ENCODE assay signal across 7 cellular contexts in the genomic region with DNA sequence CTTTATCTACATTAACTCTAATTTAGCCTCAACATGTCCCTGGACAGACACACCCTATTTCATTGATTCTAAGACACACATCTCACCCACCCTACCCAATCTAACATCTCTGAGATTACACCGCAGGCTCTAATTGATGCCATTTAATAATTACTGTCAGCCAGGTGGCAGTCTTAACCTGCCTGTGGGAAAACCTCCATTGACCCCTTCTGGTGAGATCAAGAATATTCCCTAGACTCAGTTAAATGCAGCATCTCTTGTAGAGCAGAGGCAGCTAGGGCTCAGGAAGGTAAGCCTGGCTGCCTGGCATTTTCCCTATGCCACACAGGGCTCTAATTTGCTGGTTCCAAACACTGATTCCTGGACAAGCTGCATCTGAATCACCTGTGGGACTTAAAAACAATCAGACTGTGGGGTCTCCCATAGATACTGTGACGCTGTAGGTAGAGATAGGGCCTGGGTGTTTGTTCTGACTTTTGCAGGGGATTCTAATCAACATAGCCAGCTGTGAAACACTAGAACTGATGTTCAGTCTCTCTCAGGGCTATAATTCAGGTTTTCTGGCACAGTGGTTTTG. TPM values are rescaled to one million over a fixed set of nuclear protein-coding genes. Genes with fewer than 3 reads are reported as not detected.
A peak's percentile ranks its signal among the peaks of the same experiment; 100 is the strongest.
DNase-seq lines count a peak whose midpoint lies in the region; ATAC-seq, FAIRE-seq and TF ChIP-seq lines count a peak whose summit lies in the region.

No MANE protein-coding gene starts in this region.

- H4K20me1 ChIP-seq in MM.1S (ENCODE audit: insufficient read depth, low read length) (no peaks in the 10 kb centered on the region), SU-DHL-6 (ENCODE audit: low read depth, low read length) (no peaks in the 10 kb centered on the region)

- H3F3A ChIP-seq in MM.1S (ENCODE audit: insufficient read depth, low read length) (no peaks in the 10 kb centered on the region), SU-DHL-6 (ENCODE audit: insufficient read depth) (no peaks in the 10 kb centered on the region)

- H3K9me3 ChIP-seq in MM.1S (replicated peaks; ENCODE audit: insufficient read depth, low read length) (no peaks in the 10 kb centered on the region), SU-DHL-6 (ENCODE audit: insufficient read depth, low read length) (no peaks in the 10 kb centered on the region), kidney (ENCODE audit: control insufficient read depth in 1 of 2, low read length in 2 of 2) (no peaks in the 10 kb centered on the region)
- no peaks in the 10 kb centered on the region for H3K9me3 ChIP-seq in effector memory CD4-positive, alpha-beta T cell (ENCODE audit: control insufficient read depth, low read length)

- H3K79me2 ChIP-seq in MM.1S (ENCODE audit: low read length), result no peaks in the 10 kb centered on the region
- no peaks in the 10 kb centered on the region for H3K79me2 ChIP-seq in SU-DHL-6 (ENCODE audit: insufficient read depth, low read length)

- H3K27ac ChIP-seq in MM.1S (ENCODE audit: low read length) (no peak overlapping the region), SU-DHL-6 (ENCODE audit: low read depth, low read length) (no peak overlapping the region), kidney (ENCODE audit: low read depth in 2 of 2, low read length in 2 of 2) (no peak overlapping the region)
- no peak overlapping the region for H3K27ac ChIP-seq in effector memory CD4-positive, alpha-beta T cell (ENCODE audit: insufficient read depth, low read length, poor library complexity, severe bottlenecking)

- H3K27me3 ChIP-seq in MM.1S (replicated peaks; ENCODE audit: insufficient read depth, low read length) (peaks cover 43% of the 10 kb centered on the region), SU-DHL-6 (ENCODE audit: low read length) (no peaks in the 10 kb centered on the region)
- H3K27me3 ChIP-seq in effector memory CD4-positive, alpha-beta T cell (replicated peaks; ENCODE audit: control insufficient read depth, insufficient read depth, low read length, poor library complexity, severe bottlenecking), result peaks cover 11% of the 10 kb centered on the region

- no peak overlapping the region for H3K4me2 ChIP-seq in MM.1S (ENCODE audit: low read depth, low read length)
- no peak overlapping the region for H3K4me2 ChIP-seq in SU-DHL-6 (ENCODE audit: low read depth, low read length, poor library complexity, severe bottlenecking)

- peak; percentile 65 for DNase-seq in MM.1S
- DNase-seq in kidney, result no peak
- no peak for DNase-seq in foreskin melanocyte
- DNase-seq in effector memory CD4-positive, alpha-beta T cell, result no peak

- H3K9ac ChIP-seq in MM.1S (ENCODE audit: low read length) (no peak overlapping the region), SU-DHL-6 (ENCODE audit: low read length) (no peak overlapping the region), kidney (ENCODE audit: low read length in 2 of 2) (no peak overlapping the region)

- H2AFZ ChIP-seq in MM.1S (ENCODE audit: low read length), result no peak overlapping the region
- H2AFZ ChIP-seq in SU-DHL-6 (ENCODE audit: low read depth, low read length, severe bottlenecking), result no peak overlapping the region

- H3K9me2 ChIP-seq in MM.1S (replicated peaks; ENCODE audit: insufficient read depth, low read length) (no peaks in the 10 kb centered on the region), SU-DHL-6 (replicated peaks; ENCODE audit: insufficient read depth, low read length) (no peaks in the 10 kb centered on the region)

- peak; percentile 64 for TF ChIP-seq CTCF in MM.1S (IDR thresholded peaks at IDR 0.05; ENCODE audit: low read length)
- TF ChIP-seq CTCF in SU-DHL-6 (IDR thresholded peaks at IDR 0.05; ENCODE audit: insufficient read depth, low read length, poor library complexity, severe bottlenecking), result peak; percentile 69
- peak; percentile 34 for TF ChIP-seq CTCF in kidney (IDR thresholded peaks at IDR 0.05; ENCODE audit: borderline replicate concordance, extremely low read depth, insufficient read depth)

- H3K36me3 ChIP-seq in MM.1S (replicated peaks; ENCODE audit: insufficient read depth, low read length) (no peaks in the 10 kb centered on the region), SU-DHL-6 (ENCODE audit: low read length) (no peaks in the 10 kb centered on the region), kidney (ENCODE audit: control insufficient read depth in 1 of 2, insufficient read depth in 2 of 2, low read length in 2 of 2) (peaks cover 3 to 4% of the 10 kb centered on the region in 2 donors)
- peaks cover 19% of the 10 kb centered on the region for H3K36me3 ChIP-seq in effector memory CD4-positive, alpha-beta T cell (ENCODE audit: control insufficient read depth, insufficient read depth, low read length)

- FAIRE-seq in G401.6 (lab: Jason Lieb, UNC) (peak; percentile 87), kidney (lab: Jason Lieb, UNC) (no peak)

- no peaks in the 10 kb centered on the region for H3K4me1 ChIP-seq in MM.1S (ENCODE audit: low read length)
- H3K4me1 ChIP-seq in kidney (ENCODE audit: control insufficient read depth in 1 of 2, insufficient read depth in 1 of 2, low read depth in 1 of 2, low read length in 2 of 2), result peaks cover 14 to 24% of the 10 kb centered on the region in 2 donors
- H3K4me1 ChIP-seq in effector memory CD4-positive, alpha-beta T cell (ENCODE audit: control insufficient read depth, insufficient read depth, low read length, poor library complexity, severe bottlenecking), result peaks cover 6% of the 10 kb centered on the region

- intact Hi-C loops in kidney (cut with DNase I), result no loop called here

- no peak for ATAC-seq in HG02610 (IDR thresholded peaks at IDR 0.05; ENCODE audit: unreplicated experiment)

- H3K4me3 ChIP-seq in MM.1S (ENCODE audit: low read length) (no peak overlapping the region), SU-DHL-6 (ENCODE audit: insufficient read depth, low read length, poor library complexity, severe bottlenecking) (no peak overlapping the region), kidney (ENCODE audit: low read length in 2 of 2) (no peak overlapping the region)
- no peak overlapping the region for H3K4me3 ChIP-seq in effector memory CD4-positive, alpha-beta T cell (ENCODE audit: insufficient read depth, low read depth, low read length, poor library complexity, severe bottlenecking)

RNA-seq across cellular contexts. Expression of a gene that starts 14.3 kb away (rescaled TPM):
- total RNA-seq in kidney, result 66.8 TPM
- 60.4 TPM for polyA plus RNA-seq in kidney (ENCODE audit: insufficient read depth, low read depth, low replicate concordance)

RNA-seq across cellular contexts. Expression of a gene that starts 14.8 kb away (rescaled TPM):
- total RNA-seq in kidney, result 2.8 TPM
- polyA plus RNA-seq in kidney (ENCODE audit: insufficient read depth, low read depth, low replicate concordance), result 1.4 TPM

RNA-seq across cellular contexts. Expression of a gene that starts 51.8 kb away (rescaled TPM):
- total RNA-seq in kidney, result 0.85 TPM
- polyA plus RNA-seq in kidney (ENCODE audit: insufficient read depth, low read depth, low replicate concordance), result 0.34 TPM
